ENCODE assay signal across 9 cellular contexts in genomic region chr6:161956082-161956481, GRCh38.
"Had no signal": no experiment of that assay in that cellular context is flagged by ENCODE, and none has a peak within 500 bp of the region (broad histone marks: within the 10 kb centered on the region; RNA-seq: fewer than 3 reads in every experiment).

No MANE protein-coding gene starts in this region.

- H3K36me3 ChIP-seq: HAP-1 had no signal

- ATAC-seq: HCT116, K562 had no signal

- H3K9me3 ChIP-seq: HAP-1 had no signal

- H3K4me3 ChIP-seq: GM23248, HAP-1, K562 had no signal

- H3K4me1 ChIP-seq: HAP-1 had no signal

- H3K4me3 Mint-ChIP-seq: HFFc6 had no signal

- H3K27ac Mint-ChIP-seq: HFFc6 had no signal

- DNase-seq: GM23248, H7, HFFc6, IMR-90, KG1 had no signal

- FAIRE-seq: HTR-8/SVneo, K562 had no signal

- H3K27ac ChIP-seq: GM23248 had no signal
